Comparison of ENCODE assay signal across 7 cellular contexts in genomic region chr3:14460342-14461005, GRCh38. TPM values are rescaled to one million over a fixed set of nuclear protein-coding genes. Genes with fewer than 3 reads are reported as not detected.
DNase-seq lines count a peak whose midpoint lies in the region; ATAC-seq and TF ChIP-seq lines count a peak whose summit lies in the region.

No MANE protein-coding gene starts in this region.

- no peaks in the 10 kb centered on the region for H3K9me3 ChIP-seq in CD8-positive, alpha-beta T cell (ENCODE audit: low read length)

- no peak for ATAC-seq in CD8-positive, alpha-beta T cell

- no peaks in the 10 kb centered on the region for H3K4me1 ChIP-seq in CD8-positive, alpha-beta T cell (ENCODE audit: insufficient read depth, low read length)

- H3K27me3 ChIP-seq in kidney epithelial cell (ENCODE audit: control insufficient read depth, insufficient read depth, low read length), result no peaks in the 10 kb centered on the region
- no peaks in the 10 kb centered on the region for H3K27me3 ChIP-seq in CD8-positive, alpha-beta T cell (ENCODE audit: insufficient read depth, low read length)

- peak overlapping the region in 3 of 5 experiments; percentile 1 to 32 (median 4) for H3K27ac Mint-ChIP-seq in brain
- H3K27ac Mint-ChIP-seq in CD8-positive, alpha-beta T cell, result no peak overlapping the region

- DNase-seq in NCI-H2029 (lab: John Stamatoyannopoulos, UW) (peak; percentile 89), kidney epithelial cell (ENCODE audit: low read depth) (peak; percentile 63), superior temporal gyrus (ENCODE audit: extremely low spot score) (peak; percentile 82), NCI-H187 (lab: John Stamatoyannopoulos, UW) (no peak), NCI-H510A treated with DMSO at 0.1 percent for 48 hours (lab: John Stamatoyannopoulos, UW) (no peak)
- no peak for DNase-seq in CD8-positive, alpha-beta T cell

- TF ChIP-seq CTCF in brain (conservative IDR thresholded peaks at IDR 0.05) (no peak), kidney epithelial cell (IDR thresholded peaks at IDR 0.05; ENCODE audit: insufficient read depth, low read length, poor library complexity, severe bottlenecking) (no peak)
- TF ChIP-seq CTCF in CD8-positive, alpha-beta T cell (IDR thresholded peaks at IDR 0.05), result no peak

- no peak overlapping the region for H3K4me3 Mint-ChIP-seq in brain
- no peak overlapping the region for H3K4me3 Mint-ChIP-seq in CD8-positive, alpha-beta T cell

- POLR2A ChIA-PET in CD8-positive, alpha-beta T cell (lab: Charles Lee), result no interaction called here

- H3K4me1 Mint-ChIP-seq in brain, result peaks cover 34% of the 10 kb centered on the region
- no peaks in the 10 kb centered on the region for H3K4me1 Mint-ChIP-seq in CD8-positive, alpha-beta T cell (ENCODE audit: low read depth)

- H3K9me3 Mint-ChIP-seq in brain, result peaks cover 0 to 3% (median 0%) of the 10 kb centered on the region in 5 experiments
- no peaks in the 10 kb centered on the region for H3K9me3 Mint-ChIP-seq in CD8-positive, alpha-beta T cell

- H3K27me3 Mint-ChIP-seq in brain, result peaks cover 10% of the 10 kb centered on the region
- H3K27me3 Mint-ChIP-seq in CD8-positive, alpha-beta T cell (ENCODE audit: low read depth), result no peaks in the 10 kb centered on the region

- H3K4me3 ChIP-seq in kidney epithelial cell (ENCODE audit: low read depth, low read length), result no peak overlapping the region
- H3K4me3 ChIP-seq in CD8-positive, alpha-beta T cell (ENCODE audit: low read depth, low read length), result no peak overlapping the region

- no peak overlapping the region for H3K27ac ChIP-seq in CD8-positive, alpha-beta T cell (ENCODE audit: low read depth, low read length)

- peaks cover 3% of the 10 kb centered on the region for H3K36me3 ChIP-seq in kidney epithelial cell (ENCODE audit: control insufficient read depth, insufficient read depth, low read length)
- H3K36me3 ChIP-seq in CD8-positive, alpha-beta T cell (ENCODE audit: insufficient read depth, low read length), result peaks cover 11% of the 10 kb centered on the region

- intact Hi-C loops in CD8-positive, alpha-beta T cell (cut with DNase I, micrococcal nuclease), result loop anchor here in 1 of 2 experiments (1.0 to 2.0 kb wide), 3 partner anchors 28 to 199 kb away; partner anchors contain the start of gene SLC6A6

- H3K36me3 Mint-ChIP-seq in brain, result peaks cover 40% of the 10 kb centered on the region
- peaks cover 72% of the 10 kb centered on the region for H3K36me3 Mint-ChIP-seq in CD8-positive, alpha-beta T cell

- CTCF ChIA-PET in CD8-positive, alpha-beta T cell (lab: Charles Lee), result interaction anchor here (0.9 to 8.8 kb wide), 10 partner anchors 10 to 231 kb away, joined by 3 to 204 read pairs (median 8); partner anchors contain the start of gene SLC6A6

RNA-seq across cellular contexts. Expression of gene SLC6A6, which starts 58.1 kb away (rescaled TPM):
- polyA plus RNA-seq in brain (ENCODE audit: insufficient read depth, low read depth, low replicate concordance), result 5.2 TPM
- 3.8 and 4.1 TPM in 2 replicates for total RNA-seq in kidney epithelial cell
- 10 to 100 TPM; 25.8 to 30.9 TPM for total RNA-seq in CD8-positive, alpha-beta T cell

Comparison
In these comparisons a context has a peak if more than half of its experiments do, and no peak if none do; other contexts are left out.
1. DNase-seq: peak in NCI-H2029 (single experiment), kidney epithelial cell (single experiment) and superior temporal gyrus (single experiment); none in NCI-H187 (0 of 2), CD8-positive, alpha-beta T cell (0 of 7) and NCI-H510A treated with DMSO at 0.1 percent for 48 hours (single experiment).